Comparison of ENCODE assay signal across 1 cellular context in the genomic region with DNA sequence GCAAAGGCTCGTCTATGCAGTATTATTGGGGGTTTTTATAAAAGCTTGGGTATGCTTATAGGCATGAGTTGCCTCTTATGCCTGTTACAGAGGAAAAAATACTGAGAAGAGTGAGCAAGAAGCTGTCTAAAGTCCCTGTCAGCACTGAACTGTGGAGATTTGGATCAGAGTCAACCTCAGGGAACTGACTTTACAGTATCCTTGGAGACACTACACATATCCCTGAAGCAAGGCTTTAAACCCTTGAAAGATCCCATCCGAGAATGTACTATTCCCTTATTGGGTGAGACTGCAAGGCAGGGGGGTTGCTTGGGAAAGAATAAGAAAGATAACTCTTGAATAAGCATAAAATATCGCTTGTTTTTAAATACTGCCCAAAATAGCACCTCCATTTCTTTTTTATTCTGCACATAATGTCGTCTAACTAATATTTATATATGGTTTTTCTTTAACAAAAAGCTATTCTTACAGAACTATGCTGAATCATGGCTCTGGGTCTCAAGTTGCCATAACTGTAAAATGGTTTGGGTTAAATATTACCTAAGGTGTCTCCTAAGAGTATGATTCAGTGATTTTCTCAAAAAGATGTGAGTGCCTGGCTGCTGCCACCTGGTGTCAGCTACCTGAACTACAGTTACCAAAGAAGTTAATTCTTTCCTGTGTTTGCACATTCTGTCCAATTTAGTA.
TF ChIP-seq lines count a peak whose summit lies in the region.

No MANE protein-coding gene starts in this region.

TF ChIP-seq in HepG2, 621 proteins besides CTCF, POLR2A, EP300 and RAD21 (continued from another document):
- TF ChIP-seq, protein P1, sequence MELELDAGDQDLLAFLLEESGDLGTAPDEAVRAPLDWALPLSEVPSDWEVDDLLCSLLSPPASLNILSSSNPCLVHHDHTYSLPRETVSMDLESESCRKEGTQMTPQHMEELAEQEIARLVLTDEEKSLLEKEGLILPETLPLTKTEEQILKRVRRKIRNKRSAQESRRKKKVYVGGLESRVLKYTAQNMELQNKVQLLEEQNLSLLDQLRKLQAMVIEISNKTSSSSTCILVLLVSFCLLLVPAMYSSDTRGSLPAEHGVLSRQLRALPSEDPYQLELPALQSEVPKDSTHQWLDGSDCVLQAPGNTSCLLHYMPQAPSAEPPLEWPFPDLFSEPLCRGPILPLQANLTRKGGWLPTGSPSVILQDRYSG (CRISPR knock-in tag; IDR thresholded peaks at IDR 0.05) = no peak
- TF ChIP-seq, protein P2, sequence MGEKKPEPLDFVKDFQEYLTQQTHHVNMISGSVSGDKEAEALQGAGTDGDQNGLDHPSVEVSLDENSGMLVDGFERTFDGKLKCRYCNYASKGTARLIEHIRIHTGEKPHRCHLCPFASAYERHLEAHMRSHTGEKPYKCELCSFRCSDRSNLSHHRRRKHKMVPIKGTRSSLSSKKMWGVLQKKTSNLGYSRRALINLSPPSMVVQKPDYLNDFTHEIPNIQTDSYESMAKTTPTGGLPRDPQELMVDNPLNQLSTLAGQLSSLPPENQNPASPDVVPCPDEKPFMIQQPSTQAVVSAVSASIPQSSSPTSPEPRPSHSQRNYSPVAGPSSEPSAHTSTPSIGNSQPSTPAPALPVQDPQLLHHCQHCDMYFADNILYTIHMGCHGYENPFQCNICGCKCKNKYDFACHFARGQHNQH (CRISPR knock-in tag; IDR thresholded peaks at IDR 0.05) = no peak
- TF ChIP-seq, protein P3, sequence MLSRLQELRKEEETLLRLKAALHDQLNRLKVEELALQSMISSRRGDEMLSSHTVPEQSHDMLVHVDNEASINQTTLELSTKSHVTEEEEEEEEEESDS (CRISPR knock-in tag; IDR thresholded peaks at IDR 0.05; ENCODE audit: borderline replicate concordance) = peak; percentile 88; the same call in 1 of the 2 replicates
- peak; percentile 42; the same call in 1 of the 2 replicates for TF ChIP-seq ZMYM4 (CRISPR knock-in tag; IDR thresholded peaks at IDR 0.05)
- 0 out of 2 replicates have a peak, but pooled peaks have one; percentile 66 for TF ChIP-seq NFE2 (CRISPR knock-in tag; IDR thresholded peaks at IDR 0.05)
- 0 out of 2 replicates have a peak, but pooled peaks have one; percentile 13 for TF ChIP-seq FOXA3 (CRISPR knock-in tag; IDR thresholded peaks at IDR 0.05)
TF ChIP-seq in HepG2: peak in this region for 34.
